1 cellular context compared by ENCODE assay signal in the genomic region with DNA sequence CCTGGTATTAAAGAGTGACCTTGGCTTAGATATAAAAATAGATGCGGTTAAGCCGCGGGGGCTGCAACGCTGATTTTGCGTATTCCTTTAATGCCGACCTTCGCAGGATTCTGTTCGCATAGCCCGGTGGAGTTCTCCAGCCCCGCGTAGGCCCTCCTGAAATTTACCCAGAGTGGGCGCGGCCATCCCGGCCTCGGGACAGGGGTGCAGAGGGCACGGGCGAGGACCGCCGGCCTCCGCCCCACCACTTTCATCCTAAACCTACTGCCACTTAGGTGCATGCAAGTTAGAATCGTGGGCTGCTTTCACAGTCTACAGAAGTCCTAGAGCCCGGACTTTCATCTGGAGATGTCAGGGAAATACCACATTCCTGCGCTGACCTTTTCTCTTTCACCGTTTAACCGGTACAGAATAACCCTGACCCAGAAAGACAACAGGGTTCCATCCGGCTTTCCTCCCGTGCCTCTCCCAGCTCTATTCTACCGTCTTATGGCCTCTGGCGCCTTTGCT.
TF ChIP-seq lines count a peak whose summit lies in the region.

No MANE protein-coding gene starts in this region.

TF ChIP-seq in HepG2, 621 proteins besides CTCF, POLR2A, EP300 and RAD21 (continued from another document and continues in another):
- TF ChIP-seq GABPA (IDR thresholded peaks at IDR 0.05; ENCODE audit: low read depth, low read length) (peak; percentile 25; the same call in 1 of the 2 replicates), GABPA (CRISPR knock-in tag; IDR thresholded peaks at IDR 0.05; ENCODE audit: low read depth) (peak; percentile 71), ZNF772 (CRISPR knock-in tag; IDR thresholded peaks at IDR 0.05) (no peak; the same call in 1 of the 2 replicates), ZNF34 (CRISPR knock-in tag; IDR thresholded peaks at IDR 0.05; ENCODE audit: borderline replicate concordance) (no peak), RBM39 (IDR thresholded peaks at IDR 0.05; ENCODE audit: low read depth, low read length, poor library complexity, severe bottlenecking) (peak; percentile 46), ZNF766 (CRISPR knock-in tag; IDR thresholded peaks at IDR 0.05; ENCODE audit: borderline replicate concordance) (no peak), ZNF816 (CRISPR knock-in tag; IDR thresholded peaks at IDR 0.05; ENCODE audit: borderline replicate concordance) (no peak), ZC3H13 (CRISPR knock-in tag; IDR thresholded peaks at IDR 0.05) (no peak), ZNF878 (CRISPR knock-in tag; IDR thresholded peaks at IDR 0.05) (0 out of 2 replicates have a peak, but pooled peaks have one; percentile 42), RFXANK (CRISPR knock-in tag; IDR thresholded peaks at IDR 0.05) (no peak), ZMAT3 (CRISPR knock-in tag; conservative IDR thresholded peaks at IDR 0.05) (no peak), AKAP8 (CRISPR knock-in tag; IDR thresholded peaks at IDR 0.05) (no peak), SETDB1 (CRISPR knock-in tag; IDR thresholded peaks at IDR 0.05; ENCODE audit: borderline replicate concordance) (no peak), ZFX (CRISPR knock-in tag; IDR thresholded peaks at IDR 0.05; ENCODE audit: low read depth) (peak; percentile 59; the same call in 1 of the 2 replicates), HES4 (CRISPR knock-in tag; IDR thresholded peaks at IDR 0.05; ENCODE audit: borderline replicate concordance) (no peak), ZNF256 (CRISPR knock-in tag; conservative IDR thresholded peaks at IDR 0.05) (no peak), PHF21A (CRISPR knock-in tag; IDR thresholded peaks at IDR 0.05) (peak; percentile 93), ZNF672 (CRISPR knock-in tag; IDR thresholded peaks at IDR 0.05) (no peak), ZNF496 (CRISPR knock-in tag; IDR thresholded peaks at IDR 0.05; ENCODE audit: insufficient replicate concordance) (no peak), ZNF605 (CRISPR knock-in tag; IDR thresholded peaks at IDR 0.05) (no peak), POLR2G (IDR thresholded peaks at IDR 0.05; ENCODE audit: low read depth, low read length) (peak; percentile 73), AHR (CRISPR knock-in tag; IDR thresholded peaks at IDR 0.05) (no peak), KDM3A (CRISPR knock-in tag; IDR thresholded peaks at IDR 0.05; ENCODE audit: low read depth) (no peak; the same call in 1 of the 2 replicates), FOXC1 (CRISPR knock-in tag; IDR thresholded peaks at IDR 0.05; ENCODE audit: borderline replicate concordance) (peak; percentile 33; the same call in 1 of the 2 replicates), TCF7 (IDR thresholded peaks at IDR 0.05; ENCODE audit: low read depth) (peak; percentile 72), STAG1 (CRISPR knock-in tag; IDR thresholded peaks at IDR 0.05) (no peak; the same call in 1 of the 2 replicates), NFIB (CRISPR knock-in tag; IDR thresholded peaks at IDR 0.05; ENCODE audit: borderline replicate concordance) (no peak), ZNF354B (CRISPR knock-in tag; IDR thresholded peaks at IDR 0.05) (no peak), ZNF83 (CRISPR knock-in tag; IDR thresholded peaks at IDR 0.05; ENCODE audit: borderline replicate concordance) (peak; percentile 67; the same call in 1 of the 2 replicates), U2AF1 (optimal IDR thresholded peaks at IDR 0.05; ENCODE audit: low read depth, low read length) (no peak), SP1 (IDR thresholded peaks at IDR 0.05) (no peak), SP1 (CRISPR knock-in tag; IDR thresholded peaks at IDR 0.05) (no peak), ZSCAN31 (CRISPR knock-in tag; IDR thresholded peaks at IDR 0.05; ENCODE audit: low read depth) (peak; percentile 49; the same call in 1 of the 2 replicates), NFKB2 (CRISPR knock-in tag; IDR thresholded peaks at IDR 0.05; ENCODE audit: borderline replicate concordance) (peak; percentile 45; the same call in 1 of the 2 replicates), MAFG (CRISPR knock-in tag; IDR thresholded peaks at IDR 0.05) (no peak), ZNF768 (CRISPR knock-in tag; IDR thresholded peaks at IDR 0.05) (no peak), POLR2AphosphoS5 (IDR thresholded peaks at IDR 0.05; ENCODE audit: low read depth, low read length) (peak; percentile 59), LCORL (IDR thresholded peaks at IDR 0.05) (peak; percentile 56; the same call in 1 of the 2 replicates), LCORL (CRISPR knock-in tag; IDR thresholded peaks at IDR 0.05) (peak; percentile 91), CC2D1A (CRISPR knock-in tag; IDR thresholded peaks at IDR 0.05) (no peak), CAMTA2 (CRISPR knock-in tag; IDR thresholded peaks at IDR 0.05; ENCODE audit: borderline replicate concordance) (no peak)
- TF ChIP-seq, protein P1, sequence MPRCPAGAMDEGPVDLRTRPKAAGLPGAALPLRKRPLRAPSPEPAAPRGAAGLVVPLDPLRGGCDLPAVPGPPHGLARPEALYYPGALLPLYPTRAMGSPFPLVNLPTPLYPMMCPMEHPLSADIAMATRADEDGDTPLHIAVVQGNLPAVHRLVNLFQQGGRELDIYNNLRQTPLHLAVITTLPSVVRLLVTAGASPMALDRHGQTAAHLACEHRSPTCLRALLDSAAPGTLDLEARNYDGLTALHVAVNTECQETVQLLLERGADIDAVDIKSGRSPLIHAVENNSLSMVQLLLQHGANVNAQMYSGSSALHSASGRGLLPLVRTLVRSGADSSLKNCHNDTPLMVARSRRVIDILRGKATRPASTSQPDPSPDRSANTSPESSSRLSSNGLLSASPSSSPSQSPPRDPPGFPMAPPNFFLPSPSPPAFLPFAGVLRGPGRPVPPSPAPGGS (CRISPR knock-in tag; IDR thresholded peaks at IDR 0.05): peak; percentile 31; the same call in 1 of the 2 replicates
- TF ChIP-seq, protein P2, sequence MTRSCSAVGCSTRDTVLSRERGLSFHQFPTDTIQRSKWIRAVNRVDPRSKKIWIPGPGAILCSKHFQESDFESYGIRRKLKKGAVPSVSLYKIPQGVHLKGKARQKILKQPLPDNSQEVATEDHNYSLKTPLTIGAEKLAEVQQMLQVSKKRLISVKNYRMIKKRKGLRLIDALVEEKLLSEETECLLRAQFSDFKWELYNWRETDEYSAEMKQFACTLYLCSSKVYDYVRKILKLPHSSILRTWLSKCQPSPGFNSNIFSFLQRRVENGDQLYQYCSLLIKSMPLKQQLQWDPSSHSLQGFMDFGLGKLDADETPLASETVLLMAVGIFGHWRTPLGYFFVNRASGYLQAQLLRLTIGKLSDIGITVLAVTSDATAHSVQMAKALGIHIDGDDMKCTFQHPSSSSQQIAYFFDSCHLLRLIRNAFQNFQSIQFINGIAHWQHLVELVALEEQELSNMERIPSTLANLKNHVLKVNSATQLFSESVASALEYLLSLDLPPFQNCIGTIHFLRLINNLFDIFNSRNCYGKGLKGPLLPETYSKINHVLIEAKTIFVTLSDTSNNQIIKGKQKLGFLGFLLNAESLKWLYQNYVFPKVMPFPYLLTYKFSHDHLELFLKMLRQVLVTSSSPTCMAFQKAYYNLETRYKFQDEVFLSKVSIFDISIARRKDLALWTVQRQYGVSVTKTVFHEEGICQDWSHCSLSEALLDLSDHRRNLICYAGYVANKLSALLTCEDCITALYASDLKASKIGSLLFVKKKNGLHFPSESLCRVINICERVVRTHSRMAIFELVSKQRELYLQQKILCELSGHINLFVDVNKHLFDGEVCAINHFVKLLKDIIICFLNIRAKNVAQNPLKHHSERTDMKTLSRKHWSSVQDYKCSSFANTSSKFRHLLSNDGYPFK (CRISPR knock-in tag; IDR thresholded peaks at IDR 0.05; ENCODE audit: borderline replicate concordance): peak; percentile 54; the same call in 1 of the 2 replicates
- TF ChIP-seq, protein P3, sequence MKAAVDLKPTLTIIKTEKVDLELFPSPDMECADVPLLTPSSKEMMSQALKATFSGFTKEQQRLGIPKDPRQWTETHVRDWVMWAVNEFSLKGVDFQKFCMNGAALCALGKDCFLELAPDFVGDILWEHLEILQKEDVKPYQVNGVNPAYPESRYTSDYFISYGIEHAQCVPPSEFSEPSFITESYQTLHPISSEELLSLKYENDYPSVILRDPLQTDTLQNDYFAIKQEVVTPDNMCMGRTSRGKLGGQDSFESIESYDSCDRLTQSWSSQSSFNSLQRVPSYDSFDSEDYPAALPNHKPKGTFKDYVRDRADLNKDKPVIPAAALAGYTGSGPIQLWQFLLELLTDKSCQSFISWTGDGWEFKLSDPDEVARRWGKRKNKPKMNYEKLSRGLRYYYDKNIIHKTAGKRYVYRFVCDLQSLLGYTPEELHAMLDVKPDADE (CRISPR knock-in tag; IDR thresholded peaks at IDR 0.05): no peak
- TF ChIP-seq, protein P4, sequence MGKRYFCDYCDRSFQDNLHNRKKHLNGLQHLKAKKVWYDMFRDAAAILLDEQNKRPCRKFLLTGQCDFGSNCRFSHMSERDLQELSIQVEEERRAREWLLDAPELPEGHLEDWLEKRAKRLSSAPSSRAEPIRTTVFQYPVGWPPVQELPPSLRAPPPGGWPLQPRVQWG (CRISPR knock-in tag; IDR thresholded peaks at IDR 0.05; ENCODE audit: borderline replicate concordance, low read depth): no peak
- TF ChIP-seq, protein P5, sequence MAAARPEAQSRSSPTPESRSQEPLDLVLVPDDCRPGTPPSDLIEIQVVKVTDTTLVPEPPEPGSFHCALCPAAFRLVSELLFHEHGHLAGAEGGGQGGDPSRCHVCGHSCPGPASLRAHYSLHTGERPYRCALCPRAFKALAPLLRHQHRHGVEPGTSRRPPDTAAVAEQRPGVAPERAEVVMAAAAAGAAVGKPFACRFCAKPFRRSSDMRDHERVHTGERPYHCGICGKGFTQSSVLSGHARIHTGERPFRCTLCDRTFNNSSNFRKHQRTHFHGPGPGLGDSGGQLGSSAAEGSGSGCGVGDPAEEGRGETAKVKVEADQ (CRISPR knock-in tag; IDR thresholded peaks at IDR 0.05; ENCODE audit: borderline replicate concordance): no peak
- TF ChIP-seq, protein P6, sequence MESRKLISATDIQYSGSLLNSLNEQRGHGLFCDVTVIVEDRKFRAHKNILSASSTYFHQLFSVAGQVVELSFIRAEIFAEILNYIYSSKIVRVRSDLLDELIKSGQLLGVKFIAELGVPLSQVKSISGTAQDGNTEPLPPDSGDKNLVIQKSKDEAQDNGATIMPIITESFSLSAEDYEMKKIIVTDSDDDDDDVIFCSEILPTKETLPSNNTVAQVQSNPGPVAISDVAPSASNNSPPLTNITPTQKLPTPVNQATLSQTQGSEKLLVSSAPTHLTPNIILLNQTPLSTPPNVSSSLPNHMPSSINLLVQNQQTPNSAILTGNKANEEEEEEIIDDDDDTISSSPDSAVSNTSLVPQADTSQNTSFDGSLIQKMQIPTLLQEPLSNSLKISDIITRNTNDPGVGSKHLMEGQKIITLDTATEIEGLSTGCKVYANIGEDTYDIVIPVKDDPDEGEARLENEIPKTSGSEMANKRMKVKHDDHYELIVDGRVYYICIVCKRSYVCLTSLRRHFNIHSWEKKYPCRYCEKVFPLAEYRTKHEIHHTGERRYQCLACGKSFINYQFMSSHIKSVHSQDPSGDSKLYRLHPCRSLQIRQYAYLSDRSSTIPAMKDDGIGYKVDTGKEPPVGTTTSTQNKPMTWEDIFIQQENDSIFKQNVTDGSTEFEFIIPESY (CRISPR knock-in tag; IDR thresholded peaks at IDR 0.05): peak; percentile 23; the same call in 1 of the 2 replicates
- TF ChIP-seq, protein P7, sequence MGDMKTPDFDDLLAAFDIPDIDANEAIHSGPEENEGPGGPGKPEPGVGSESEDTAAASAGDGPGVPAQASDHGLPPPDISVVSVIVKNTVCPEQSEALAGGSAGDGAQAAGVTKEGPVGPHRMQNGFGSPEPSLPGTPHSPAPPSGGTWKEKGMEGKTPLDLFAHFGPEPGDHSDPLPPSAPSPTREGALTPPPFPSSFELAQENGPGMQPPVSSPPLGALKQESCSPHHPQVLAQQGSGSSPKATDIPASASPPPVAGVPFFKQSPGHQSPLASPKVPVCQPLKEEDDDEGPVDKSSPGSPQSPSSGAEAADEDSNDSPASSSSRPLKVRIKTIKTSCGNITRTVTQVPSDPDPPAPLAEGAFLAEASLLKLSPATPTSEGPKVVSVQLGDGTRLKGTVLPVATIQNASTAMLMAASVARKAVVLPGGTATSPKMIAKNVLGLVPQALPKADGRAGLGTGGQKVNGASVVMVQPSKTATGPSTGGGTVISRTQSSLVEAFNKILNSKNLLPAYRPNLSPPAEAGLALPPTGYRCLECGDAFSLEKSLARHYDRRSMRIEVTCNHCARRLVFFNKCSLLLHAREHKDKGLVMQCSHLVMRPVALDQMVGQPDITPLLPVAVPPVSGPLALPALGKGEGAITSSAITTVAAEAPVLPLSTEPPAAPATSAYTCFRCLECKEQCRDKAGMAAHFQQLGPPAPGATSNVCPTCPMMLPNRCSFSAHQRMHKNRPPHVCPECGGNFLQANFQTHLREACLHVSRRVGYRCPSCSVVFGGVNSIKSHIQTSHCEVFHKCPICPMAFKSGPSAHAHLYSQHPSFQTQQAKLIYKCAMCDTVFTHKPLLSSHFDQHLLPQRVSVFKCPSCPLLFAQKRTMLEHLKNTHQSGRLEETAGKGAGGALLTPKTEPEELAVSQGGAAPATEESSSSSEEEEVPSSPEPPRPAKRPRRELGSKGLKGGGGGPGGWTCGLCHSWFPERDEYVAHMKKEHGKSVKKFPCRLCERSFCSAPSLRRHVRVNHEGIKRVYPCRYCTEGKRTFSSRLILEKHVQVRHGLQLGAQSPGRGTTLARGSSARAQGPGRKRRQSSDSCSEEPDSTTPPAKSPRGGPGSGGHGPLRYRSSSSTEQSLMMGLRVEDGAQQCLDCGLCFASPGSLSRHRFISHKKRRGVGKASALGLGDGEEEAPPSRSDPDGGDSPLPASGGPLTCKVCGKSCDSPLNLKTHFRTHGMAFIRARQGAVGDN (CRISPR knock-in tag; IDR thresholded peaks at IDR 0.05): peak; percentile 84
- TF ChIP-seq, protein P8, sequence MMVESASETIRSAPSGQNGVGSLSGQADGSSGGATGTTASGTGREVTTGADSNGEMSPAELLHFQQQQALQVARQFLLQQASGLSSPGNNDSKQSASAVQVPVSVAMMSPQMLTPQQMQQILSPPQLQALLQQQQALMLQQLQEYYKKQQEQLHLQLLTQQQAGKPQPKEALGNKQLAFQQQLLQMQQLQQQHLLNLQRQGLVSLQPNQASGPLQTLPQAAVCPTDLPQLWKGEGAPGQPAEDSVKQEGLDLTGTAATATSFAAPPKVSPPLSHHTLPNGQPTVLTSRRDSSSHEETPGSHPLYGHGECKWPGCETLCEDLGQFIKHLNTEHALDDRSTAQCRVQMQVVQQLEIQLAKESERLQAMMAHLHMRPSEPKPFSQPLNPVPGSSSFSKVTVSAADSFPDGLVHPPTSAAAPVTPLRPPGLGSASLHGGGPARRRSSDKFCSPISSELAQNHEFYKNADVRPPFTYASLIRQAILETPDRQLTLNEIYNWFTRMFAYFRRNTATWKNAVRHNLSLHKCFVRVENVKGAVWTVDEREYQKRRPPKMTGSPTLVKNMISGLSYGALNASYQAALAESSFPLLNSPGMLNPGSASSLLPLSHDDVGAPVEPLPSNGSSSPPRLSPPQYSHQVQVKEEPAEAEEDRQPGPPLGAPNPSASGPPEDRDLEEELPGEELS (CRISPR knock-in tag; IDR thresholded peaks at IDR 0.05): peak; percentile 81
- TF ChIP-seq, protein P9, sequence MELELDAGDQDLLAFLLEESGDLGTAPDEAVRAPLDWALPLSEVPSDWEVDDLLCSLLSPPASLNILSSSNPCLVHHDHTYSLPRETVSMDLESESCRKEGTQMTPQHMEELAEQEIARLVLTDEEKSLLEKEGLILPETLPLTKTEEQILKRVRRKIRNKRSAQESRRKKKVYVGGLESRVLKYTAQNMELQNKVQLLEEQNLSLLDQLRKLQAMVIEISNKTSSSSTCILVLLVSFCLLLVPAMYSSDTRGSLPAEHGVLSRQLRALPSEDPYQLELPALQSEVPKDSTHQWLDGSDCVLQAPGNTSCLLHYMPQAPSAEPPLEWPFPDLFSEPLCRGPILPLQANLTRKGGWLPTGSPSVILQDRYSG (CRISPR knock-in tag; IDR thresholded peaks at IDR 0.05): no peak
- TF ChIP-seq, protein P10, sequence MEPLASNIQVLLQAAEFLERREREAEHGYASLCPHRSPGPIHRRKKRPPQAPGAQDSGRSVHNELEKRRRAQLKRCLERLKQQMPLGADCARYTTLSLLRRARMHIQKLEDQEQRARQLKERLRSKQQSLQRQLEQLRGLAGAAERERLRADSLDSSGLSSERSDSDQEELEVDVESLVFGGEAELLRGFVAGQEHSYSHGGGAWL (CRISPR knock-in tag; IDR thresholded peaks at IDR 0.05): peak; percentile 59
